In genomic region chr16:20621406-20621805, GRCh38 we compare ENCODE assay signal across 19 cellular contexts. TPM values are rescaled to one million over a fixed set of nuclear protein-coding genes. Genes with fewer than 3 reads are reported as not detected.
DNase-seq lines count a peak whose midpoint lies in the region; ATAC-seq and TF ChIP-seq lines count a peak whose summit lies in the region.
"Had no signal": no experiment of that assay in that cellular context is flagged by ENCODE, and none has a peak within 500 bp of the region (broad histone marks: within the 10 kb centered on the region; RNA-seq: fewer than 3 reads in every experiment).

No MANE protein-coding gene starts in this region.

- ATAC-seq in right cardiac atrium (peak; percentile 18 to 31), esophagus mucosa (peak; percentile 18), HG03025 (IDR thresholded peaks at IDR 0.05; ENCODE audit: low FRiP score, unreplicated experiment) (no peak)
- peak; percentile 18 for ATAC-seq in naive thymus-derived CD4-positive, alpha-beta T cell
- no peak for ATAC-seq in CD8-positive, alpha-beta T cell
- ATAC-seq: A549 had no signal

- H3K4me1 ChIP-seq in right cardiac atrium (ENCODE audit: control insufficient read depth, insufficient read depth, low read length) (no peaks in the 10 kb centered on the region), right atrium auricular region (no peaks in the 10 kb centered on the region)
- no peaks in the 10 kb centered on the region for H3K4me1 ChIP-seq in naive thymus-derived CD4-positive, alpha-beta T cell (ENCODE audit: control insufficient read depth in 2 of 2, insufficient read depth in 2 of 2, low read length in 2 of 2)
- H3K4me1 ChIP-seq in CD8-positive, alpha-beta T cell (ENCODE audit: insufficient read depth, low read length): no peaks in the 10 kb centered on the region
- H3K4me1 ChIP-seq: A549 had no signal

- no peak overlapping the region for H3K27ac Mint-ChIP-seq in naive thymus-derived CD4-positive, alpha-beta T cell
- no peak overlapping the region for H3K27ac Mint-ChIP-seq in CD8-positive, alpha-beta T cell
- H3K27ac Mint-ChIP-seq: CD4-positive, alpha-beta T cell; H9 had no signal

- TF ChIP-seq CTCF in right atrium auricular region (IDR thresholded peaks at IDR 0.05): no peak
- no peak for TF ChIP-seq CTCF in CD8-positive, alpha-beta T cell (IDR thresholded peaks at IDR 0.05)

- no peak for DNase-seq in right cardiac atrium
- no peak for DNase-seq in right atrium auricular region (ENCODE audit: low spot score)
- no peak for DNase-seq in naive thymus-derived CD4-positive, alpha-beta T cell
- DNase-seq in CD8-positive, alpha-beta T cell: no peak
- DNase-seq in activated naive CD4-positive, alpha-beta T cell (lab: John Stamatoyannopoulos, UW): no peak
- DNase-seq: AML-193; CD4-positive, alpha-beta T cell; DMS79; GDM1; GOT3; H9 had no signal

- 88% methylated on average over 6 of the region's 6 CpGs for WGBS in right cardiac atrium

- POLR2A ChIA-PET in naive thymus-derived CD4-positive, alpha-beta T cell (lab: Charles Lee): no interaction called here
- POLR2A ChIA-PET in CD8-positive, alpha-beta T cell (lab: Charles Lee): no interaction called here

- H3K27me3 ChIP-seq in right cardiac atrium (ENCODE audit: control insufficient read depth, insufficient read depth): no peaks in the 10 kb centered on the region
- no peaks in the 10 kb centered on the region for H3K27me3 ChIP-seq in right atrium auricular region
- no peaks in the 10 kb centered on the region for H3K27me3 ChIP-seq in naive thymus-derived CD4-positive, alpha-beta T cell (ENCODE audit: control insufficient read depth in 2 of 2, insufficient read depth in 2 of 2, low read length in 2 of 2)
- no peaks in the 10 kb centered on the region for H3K27me3 ChIP-seq in CD8-positive, alpha-beta T cell (ENCODE audit: insufficient read depth, low read length)

- H3K4me3 ChIP-seq in right cardiac atrium (ENCODE audit: low read length) (no peak overlapping the region), right atrium auricular region (no peak overlapping the region)
- H3K4me3 ChIP-seq in naive thymus-derived CD4-positive, alpha-beta T cell (ENCODE audit: low read length): no peak overlapping the region
- H3K4me3 ChIP-seq in CD8-positive, alpha-beta T cell (ENCODE audit: low read depth, low read length): no peak overlapping the region
- H3K4me3 ChIP-seq: A549 had no signal

- CTCF ChIA-PET in naive thymus-derived CD4-positive, alpha-beta T cell (lab: Charles Lee): no interaction called here
- CTCF ChIA-PET in CD8-positive, alpha-beta T cell (lab: Charles Lee): no interaction called here

- H3K9me3 ChIP-seq in right cardiac atrium (ENCODE audit: control insufficient read depth, low read length) (no peaks in the 10 kb centered on the region), right atrium auricular region (no peaks in the 10 kb centered on the region)
- H3K9me3 ChIP-seq in naive thymus-derived CD4-positive, alpha-beta T cell (ENCODE audit: control insufficient read depth in 2 of 3, low read length in 3 of 3): no peaks in the 10 kb centered on the region
- H3K9me3 ChIP-seq in CD8-positive, alpha-beta T cell (ENCODE audit: low read length): no peaks in the 10 kb centered on the region
- H3K9me3 ChIP-seq: A549 had no signal

- no peaks in the 10 kb centered on the region for H3K36me3 Mint-ChIP-seq in naive thymus-derived CD4-positive, alpha-beta T cell
- no peaks in the 10 kb centered on the region for H3K36me3 Mint-ChIP-seq in CD8-positive, alpha-beta T cell

- no peaks in the 10 kb centered on the region for H3K9me3 Mint-ChIP-seq in naive thymus-derived CD4-positive, alpha-beta T cell
- no peaks in the 10 kb centered on the region for H3K9me3 Mint-ChIP-seq in CD8-positive, alpha-beta T cell
- H3K9me3 Mint-ChIP-seq: CD4-positive, alpha-beta T cell; H9 had no signal

- no peaks in the 10 kb centered on the region for H3K36me3 ChIP-seq in right atrium auricular region
- no peaks in the 10 kb centered on the region for H3K36me3 ChIP-seq in naive thymus-derived CD4-positive, alpha-beta T cell (ENCODE audit: control insufficient read depth in 2 of 3, insufficient read depth in 3 of 3, low read length in 3 of 3)
- H3K36me3 ChIP-seq in CD8-positive, alpha-beta T cell (ENCODE audit: insufficient read depth, low read length): no peaks in the 10 kb centered on the region

- intact Hi-C loops in right cardiac atrium (cut with DNase I): no loop called here
- intact Hi-C loops in naive thymus-derived CD4-positive, alpha-beta T cell (cut with micrococcal nuclease): no loop called here
- intact Hi-C loops in CD8-positive, alpha-beta T cell (cut with DNase I, micrococcal nuclease): no loop called here

- H3K27ac ChIP-seq in right cardiac atrium (ENCODE audit: low read length): no peak overlapping the region
- H3K27ac ChIP-seq in right atrium auricular region: no peak overlapping the region
- no peak overlapping the region for H3K27ac ChIP-seq in naive thymus-derived CD4-positive, alpha-beta T cell (ENCODE audit: low read depth, low read length)
- no peak overlapping the region for H3K27ac ChIP-seq in CD8-positive, alpha-beta T cell (ENCODE audit: low read depth, low read length)
- H3K27ac ChIP-seq: 22Rv1, A549, C4-2B had no signal

- no peaks in the 10 kb centered on the region for H3K4me1 Mint-ChIP-seq in naive thymus-derived CD4-positive, alpha-beta T cell
- no peaks in the 10 kb centered on the region for H3K4me1 Mint-ChIP-seq in CD8-positive, alpha-beta T cell (ENCODE audit: low read depth)

- peaks cover 0 to 12% (median 4%) of the 10 kb centered on the region in 5 donors for H3K27me3 Mint-ChIP-seq in naive thymus-derived CD4-positive, alpha-beta T cell
- peaks cover 3% of the 10 kb centered on the region for H3K27me3 Mint-ChIP-seq in CD8-positive, alpha-beta T cell (ENCODE audit: low read depth)

- H3K4me3 Mint-ChIP-seq in naive thymus-derived CD4-positive, alpha-beta T cell: no peak overlapping the region
- no peak overlapping the region for H3K4me3 Mint-ChIP-seq in CD8-positive, alpha-beta T cell
- H3K4me3 Mint-ChIP-seq: CD4-positive, alpha-beta T cell; H9 had no signal

RNA-seq across cellular contexts. Expression of gene ACSM2B, which starts 45.2 kb away (rescaled TPM):
- total RNA-seq in right cardiac atrium: not detected
- not detected for polyA plus RNA-seq in right cardiac atrium
- total RNA-seq in right atrium auricular region: not detected
- total RNA-seq in esophagus mucosa: not detected
- total RNA-seq in naive thymus-derived CD4-positive, alpha-beta T cell: not detected
- polyA plus RNA-seq in naive thymus-derived CD4-positive, alpha-beta T cell: not detected
- not detected for total RNA-seq in CD8-positive, alpha-beta T cell
- total RNA-seq: CD4-positive, alpha-beta T cell; Daoy; H9; HT-29 had no signal
- polyA plus RNA-seq: A549, BJ had no signal

Comparison
In these comparisons a context has a peak if more than half of its experiments do, and no peak if none do; other contexts are left out.
1. ATAC-seq: peak in right cardiac atrium (2 of 2), esophagus mucosa (single experiment) and naive thymus-derived CD4-positive, alpha-beta T cell (single experiment); none in CD8-positive, alpha-beta T cell (single experiment) and HG03025 (single experiment).